16 cellular contexts compared by ENCODE assay signal in the genomic region with DNA sequence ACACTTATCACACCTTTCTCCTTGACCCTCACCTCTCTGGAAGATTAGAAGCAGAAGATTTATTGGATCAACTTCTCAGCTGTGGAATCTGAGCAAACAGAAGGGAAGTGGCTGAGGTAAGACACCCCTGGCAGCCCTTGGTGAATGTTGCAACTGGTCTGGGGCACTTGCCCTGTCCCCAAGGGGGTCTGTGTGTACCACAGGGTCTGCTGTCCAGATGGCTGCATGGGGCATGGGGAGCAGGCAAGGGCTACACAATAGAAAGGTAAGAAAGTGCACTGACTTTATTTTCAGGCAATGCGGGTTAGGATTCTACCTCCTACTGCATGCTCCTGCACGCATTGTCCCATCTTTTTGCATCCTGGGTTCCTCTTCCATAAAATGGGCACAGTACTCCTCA.
"Had no signal": no experiment of that assay in that cellular context is flagged by ENCODE, and none has a peak within 500 bp of the region (broad histone marks: within the 10 kb centered on the region; RNA-seq: fewer than 3 reads in every experiment).

No MANE protein-coding gene starts in this region.

- H3K27me3 ChIP-seq: esophagus muscularis mucosa, gastrocnemius medialis, upper lobe of left lung, uterus had no signal

- ATAC-seq: effector memory CD8-positive, alpha-beta T cell; gastrocnemius medialis; lower lobe of right lung; naive thymus-derived CD4-positive, alpha-beta T cell; right cardiac atrium; stimulated activated naive B cell treated with anti-CD40 and anti-IgM and Interleukin-4, amounts not matched to agents 10 μg/mL and 1 μg/mL and 100 μg/mL, for 72 hours; stimulated activated naive CD8-positive, alpha-beta T cell treated with anti-CD3 and anti-CD28 coated beads, Interleukin-15, amount 100 ng/mL, for 72 hours had no signal

- H3K27ac ChIP-seq: epithelial cell of prostate, esophagus muscularis mucosa, gastrocnemius medialis, lower lobe of right lung, uterus had no signal

- H3K4me3 ChIP-seq: esophagus muscularis mucosa, gastrocnemius medialis, left ventricle myocardium inferior, lower lobe of right lung, smooth muscle cell, upper lobe of left lung, uterus had no signal

- H3K36me3 ChIP-seq: esophagus muscularis mucosa, gastrocnemius medialis, left ventricle myocardium inferior, lower lobe of right lung, upper lobe of left lung, uterus had no signal

- DNase-seq: effector memory CD8-positive, alpha-beta T cell; gastrocnemius medialis; immature natural killer cell; left ventricle myocardium inferior; lower lobe of right lung; naive thymus-derived CD4-positive, alpha-beta T cell; right cardiac atrium; stimulated activated CD4-positive, alpha-beta T cell treated with anti-CD3 and anti-CD28 coated beads, Interleukin-4, amount 100 ng/mL, for 24 hours; stimulated activated naive B cell treated with anti-CD40 and anti-IgM and Interleukin-4, amounts not matched to agents 10 μg/mL and 1 μg/mL and 100 μg/mL, for 72 hours; stimulated activated naive CD8-positive, alpha-beta T cell treated with anti-CD3 and anti-CD28 coated beads, Interleukin-15, amount 100 ng/mL, for 72 hours; substantia nigra; upper lobe of left lung; uterus had no signal

- H3K4me1 ChIP-seq: gastrocnemius medialis, uterus had no signal

- H3K9me3 ChIP-seq: esophagus muscularis mucosa, gastrocnemius medialis, left ventricle myocardium inferior, lower lobe of right lung, upper lobe of left lung, uterus had no signal
